12 cellular contexts compared by ENCODE assay signal in the genomic region with DNA sequence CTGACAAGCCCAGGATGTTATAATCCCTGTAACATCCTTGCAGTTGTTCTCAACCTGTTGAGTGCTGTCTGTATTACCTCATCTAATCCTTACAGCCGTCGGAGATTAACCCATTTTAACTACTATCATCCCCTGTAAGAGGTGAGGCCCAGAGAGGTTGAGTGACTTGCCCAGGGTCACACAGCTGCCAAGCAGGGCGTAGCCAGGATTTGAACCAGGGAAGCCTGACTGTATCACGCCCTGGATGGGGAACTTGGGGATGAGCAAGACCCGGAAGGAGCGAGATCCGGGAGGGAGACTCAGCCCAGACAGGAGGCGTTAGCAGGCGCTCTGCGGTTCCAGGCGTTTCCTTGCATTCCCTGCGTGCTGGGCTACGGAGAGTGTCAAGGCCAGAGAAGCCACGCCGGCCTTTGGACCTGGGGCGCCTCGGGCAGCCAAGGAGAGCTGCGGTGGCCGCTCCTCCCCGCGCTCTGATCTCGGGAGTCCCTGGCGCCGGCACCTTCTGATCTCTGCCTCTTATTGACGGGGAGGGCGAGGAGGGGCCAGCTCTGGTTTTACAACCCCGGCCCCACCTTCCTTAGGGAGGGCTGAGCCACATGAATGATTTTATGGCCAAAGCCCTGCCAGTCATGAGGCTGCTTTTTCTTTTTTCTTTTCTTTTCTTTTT. TPM values are rescaled to one million over a fixed set of nuclear protein-coding genes. Genes with fewer than 3 reads are reported as not detected.
DNase-seq lines count a peak whose midpoint lies in the region; ATAC-seq and TF ChIP-seq lines count a peak whose summit lies in the region.
"Had no signal": no experiment of that assay in that cellular context is flagged by ENCODE, and none has a peak within 500 bp of the region (broad histone marks: within the 10 kb centered on the region; RNA-seq: fewer than 3 reads in every experiment).

No MANE protein-coding gene starts in this region.

- H3K9me3 ChIP-seq in OCI-LY7 (ENCODE audit: low read length), result no peaks in the 10 kb centered on the region

- no peaks in the 10 kb centered on the region for H3K4me1 ChIP-seq in OCI-LY7 (ENCODE audit: insufficient read depth, low read length, poor library complexity, severe bottlenecking)

- H2AFZ ChIP-seq in OCI-LY7 (ENCODE audit: low read length), result no peak overlapping the region

- H3K4me1 Mint-ChIP-seq in stimulated activated effector memory CD8-positive, alpha-beta T cell treated with anti-CD3 and anti-CD28 coated beads, Interleukin-12 subunit alpha, Interleukin-12 subunit beta, amount 100 ng/mL, for 72 hours, result no peaks in the 10 kb centered on the region

- H3K27ac ChIP-seq in RWPE1, result peak overlapping the region; percentile 31; the same call in 1 of the 2 replicates
- H3K27ac ChIP-seq in OCI-LY7 (ENCODE audit: low read depth, low read length, poor library complexity, severe bottlenecking), result no peak overlapping the region
- H3K27ac ChIP-seq: WERI-Rb-1 had no signal

- no peaks in the 10 kb centered on the region for H3K36me3 ChIP-seq in H7 (replicated peaks; ENCODE audit: control insufficient read depth, insufficient read depth, low read length)
- H3K36me3 ChIP-seq in OCI-LY7 (ENCODE audit: insufficient read depth, low read length), result no peaks in the 10 kb centered on the region
- H3K36me3 ChIP-seq: WERI-Rb-1 had no signal

- intact Hi-C loops in OCI-LY7 (cut with micrococcal nuclease; ENCODE audit: unreplicated experiment), result no loop called here

- TF ChIP-seq CTCF in RWPE1 (conservative IDR thresholded peaks at IDR 0.05; ENCODE audit: low read depth), result no peak
- TF ChIP-seq CTCF in OCI-LY7 (conservative IDR thresholded peaks at IDR 0.05; ENCODE audit: low read length), result no peak

- H3K36me3 Mint-ChIP-seq in stimulated activated effector memory CD8-positive, alpha-beta T cell treated with anti-CD3 and anti-CD28 coated beads, Interleukin-12 subunit alpha, Interleukin-12 subunit beta, amount 100 ng/mL, for 72 hours, result peaks cover 6% of the 10 kb centered on the region
- H3K36me3 Mint-ChIP-seq: naive thymus-derived CD4-positive, alpha-beta T cell had no signal

- POLR2A ChIA-PET in RWPE1 (lab: Yijun Ruan, JAX; ENCODE audit: low non-redundant PET), result no interaction called here
- POLR2A ChIA-PET in OCI-LY7 (lab: Charles Lee), result interaction anchor here (0.7 kb wide), 1 partner anchor 26 kb away, joined by 5 read pairs; no protein-coding TSS in a partner anchor

- BruUV-seq in OCI-LY7 (replicated peaks; lab: Mats Ljungman, UMichigan), result no TSS peak

- H3K27me3 ChIP-seq in H7 (ENCODE audit: control insufficient read depth, insufficient read depth, low read length), result no peaks in the 10 kb centered on the region

- CTCF ChIA-PET in RWPE1 (lab: Yijun Ruan, JAX) (interaction anchor here (0.6 to 0.7 kb wide), 2 partner anchors 12 to 26 kb away, joined by 3 read pairs; no protein-coding TSS in a partner anchor), OCI-LY7 (lab: Charles Lee; ENCODE audit: unreplicated experiment) (no interaction called here)

- no peak overlapping the region for H3K27ac Mint-ChIP-seq in stimulated activated effector memory CD8-positive, alpha-beta T cell treated with anti-CD3 and anti-CD28 coated beads, Interleukin-12 subunit alpha, Interleukin-12 subunit beta, amount 100 ng/mL, for 72 hours
- H3K27ac Mint-ChIP-seq: naive thymus-derived CD4-positive, alpha-beta T cell had no signal

- DNase-seq in H7 (peak; percentile 84), RWPE1 (ENCODE audit: low spot score) (no peak), foreskin melanocyte (peak; percentile 61), skeletal muscle cell (ENCODE audit: low read depth) (no peak), KG1 (lab: John Stamatoyannopoulos, UW) (no peak), OCI-LY7 (ENCODE audit: low spot score) (no peak), ecto neural progenitor cell (ENCODE audit: low spot score) (no peak)
- DNase-seq in stimulated activated effector memory CD8-positive, alpha-beta T cell treated with anti-CD3 and anti-CD28 coated beads, Interleukin-12 subunit alpha, Interleukin-12 subunit beta, amount 100 ng/mL, for 72 hours (ENCODE audit: low spot score in 2 of 2), result no peak
- DNase-seq: central memory CD4-positive, alpha-beta T cell; naive thymus-derived CD4-positive, alpha-beta T cell; NCI-H2171 treated with DMSO at 0.1 percent for 48 hours; WERI-Rb-1 had no signal

- H3K9me3 Mint-ChIP-seq in stimulated activated effector memory CD8-positive, alpha-beta T cell treated with anti-CD3 and anti-CD28 coated beads, Interleukin-12 subunit alpha, Interleukin-12 subunit beta, amount 100 ng/mL, for 72 hours, result no peaks in the 10 kb centered on the region
- H3K9me3 Mint-ChIP-seq: naive thymus-derived CD4-positive, alpha-beta T cell had no signal

- H4K20me1 ChIP-seq in OCI-LY7 (ENCODE audit: insufficient read depth, low read length), result no peaks in the 10 kb centered on the region

- H3K4me3 ChIP-seq in H7 (ENCODE audit: insufficient read depth, low read depth, low read length) (peak overlapping the region; percentile 16; the same call in 1 of the 2 replicates), skeletal muscle cell (ENCODE audit: low read depth, low read length) (peak overlapping the region; percentile 11), OCI-LY7 (ENCODE audit: low read depth, low read length, poor library complexity, severe bottlenecking) (no peak overlapping the region)

- no peaks in the 10 kb centered on the region for H3K79me2 ChIP-seq in OCI-LY7 (ENCODE audit: insufficient read depth, low read depth, low read length)

- ATAC-seq in stimulated activated effector memory CD8-positive, alpha-beta T cell treated with anti-CD3 and anti-CD28 coated beads, Interleukin-12 subunit alpha, Interleukin-12 subunit beta, amount 100 ng/mL, for 72 hours, result no peak
- ATAC-seq: naive thymus-derived CD4-positive, alpha-beta T cell had no signal

- H3K4me2 ChIP-seq in OCI-LY7 (ENCODE audit: low read length), result no peak overlapping the region

- H3K9me2 ChIP-seq in OCI-LY7 (ENCODE audit: insufficient read depth, low read length), result no peaks in the 10 kb centered on the region

- no peak overlapping the region for H3K4me3 Mint-ChIP-seq in stimulated activated effector memory CD8-positive, alpha-beta T cell treated with anti-CD3 and anti-CD28 coated beads, Interleukin-12 subunit alpha, Interleukin-12 subunit beta, amount 100 ng/mL, for 72 hours

RNA-seq across cellular contexts. Expression of a gene that starts 6.2 kb away (rescaled TPM):
- total RNA-seq in H7 (2014; rRNA removed; shearing (Covaris generic)), result 1.8 and 2.8 TPM in 2 replicates
- total RNA-seq in OCI-LY7 (2014; rRNA removed; shearing (Covaris generic)), result not detected in 2 replicates
- total RNA-seq in OCI-LY7 (2022), result not detected in 2 replicates
- total RNA-seq: naive thymus-derived CD4-positive, alpha-beta T cell had no signal

RNA-seq across cellular contexts. Expression of a gene that starts 46.5 kb away (rescaled TPM):
- total RNA-seq in H7 (2014; rRNA removed; shearing (Covaris generic)), result 3.0 and 3.6 TPM in 2 replicates
- total RNA-seq in OCI-LY7 (2014; rRNA removed; shearing (Covaris generic)), result 1.3 and 2.3 TPM in 2 replicates
- 9.7 and 11.5 TPM in 2 replicates for total RNA-seq in OCI-LY7 (2022)

RNA-seq across cellular contexts. Expression of a gene that starts 48.4 kb away (rescaled TPM):
- total RNA-seq in H7 (2014; rRNA removed; shearing (Covaris generic)), result not detected in 2 replicates
- total RNA-seq in OCI-LY7 (2014; rRNA removed; shearing (Covaris generic)), result not detected in 2 replicates
- not detected in 2 replicates for total RNA-seq in OCI-LY7 (2022)
- total RNA-seq: naive thymus-derived CD4-positive, alpha-beta T cell had no signal

RNA-seq across cellular contexts. Expression of a gene that starts 56.7 kb away (rescaled TPM):
- total RNA-seq in H7 (2014; rRNA removed; shearing (Covaris generic)), result 3.8 and 4.0 TPM in 2 replicates
- 3.7 and 6.2 TPM in 2 replicates for total RNA-seq in OCI-LY7 (2014; rRNA removed; shearing (Covaris generic))
- 3.0 and 5.6 TPM in 2 replicates for total RNA-seq in OCI-LY7 (2022)

Comparison
In these comparisons a context has a peak if more than half of its experiments do, and no peak if none do; other contexts are left out.
1. DNase-seq: peak in H7 (single experiment) and foreskin melanocyte (single experiment); none in RWPE1 (single experiment), skeletal muscle cell (single experiment), KG1 (single experiment), stimulated activated effector memory CD8-positive, alpha-beta T cell treated with anti-CD3 and anti-CD28 coated beads, Interleukin-12 subunit alpha, Interleukin-12 subunit beta, amount 100 ng/mL, for 72 hours (0 of 2), OCI-LY7 (single experiment) and ecto neural progenitor cell (single experiment).